ENCODE assay signal across 1 cellular context in the genomic region with DNA sequence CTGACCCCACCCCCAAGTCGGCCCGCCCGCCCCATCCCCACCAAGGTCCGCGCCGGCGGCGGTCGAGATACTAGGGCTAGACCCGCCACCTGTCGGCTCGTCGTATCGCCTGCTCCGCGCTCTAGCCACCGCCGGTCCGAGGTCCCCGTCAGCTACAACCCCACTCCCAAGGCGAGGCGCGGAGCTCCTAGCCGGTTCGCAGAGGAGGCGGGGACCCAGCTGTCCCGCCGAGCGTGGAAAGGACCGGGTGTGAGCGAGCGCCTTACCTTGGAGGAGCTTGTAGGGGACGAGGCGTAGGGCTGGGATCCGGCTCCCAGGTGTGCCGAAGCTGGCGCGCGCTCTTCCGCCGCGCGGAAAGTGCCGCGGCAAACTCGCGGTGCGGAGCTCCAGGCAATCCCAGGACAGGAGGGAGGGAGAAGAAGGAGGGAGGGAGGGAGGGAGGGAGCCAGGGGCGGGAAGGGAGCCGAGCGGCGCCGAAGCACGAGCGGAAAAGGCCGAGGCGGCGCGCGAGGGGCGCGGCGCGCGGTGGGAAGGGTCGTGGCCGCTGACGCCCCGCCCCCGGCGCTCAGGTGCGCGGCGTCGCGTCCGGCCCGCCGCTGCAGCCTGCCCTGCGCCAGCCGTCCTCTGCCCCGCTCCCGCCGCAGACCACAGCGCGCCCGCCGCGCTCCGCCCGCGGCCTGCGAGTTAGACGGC.
TF ChIP-seq lines count a peak whose summit lies in the region.

A gene with protein sequence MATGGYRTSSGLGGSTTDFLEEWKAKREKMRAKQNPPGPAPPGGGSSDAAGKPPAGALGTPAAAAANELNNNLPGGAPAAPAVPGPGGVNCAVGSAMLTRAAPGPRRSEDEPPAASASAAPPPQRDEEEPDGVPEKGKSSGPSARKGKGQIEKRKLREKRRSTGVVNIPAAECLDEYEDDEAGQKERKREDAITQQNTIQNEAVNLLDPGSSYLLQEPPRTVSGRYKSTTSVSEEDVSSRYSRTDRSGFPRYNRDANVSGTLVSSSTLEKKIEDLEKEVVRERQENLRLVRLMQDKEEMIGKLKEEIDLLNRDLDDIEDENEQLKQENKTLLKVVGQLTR (minus strand): TSS at position 359 of the 693 bp plus-strand sequence. CDS start 720 bp downstream, outside the sequence.

TF ChIP-seq in HepG2, 621 proteins besides CTCF, POLR2A, EP300 and RAD21 (continued from another document and continues in another):
- TF ChIP-seq ZNF709 (CRISPR knock-in tag; IDR thresholded peaks at IDR 0.05) (no peak), PCBP2 (optimal IDR thresholded peaks at IDR 0.05; ENCODE audit: low read depth, low read length, poor library complexity, severe bottlenecking) (no peak), U2AF1 (optimal IDR thresholded peaks at IDR 0.05; ENCODE audit: low read depth, low read length) (no peak), ZNF749 (CRISPR knock-in tag; IDR thresholded peaks at IDR 0.05; ENCODE audit: borderline replicate concordance) (no peak), CCDC6 (CRISPR knock-in tag; IDR thresholded peaks at IDR 0.05) (peak; percentile 56; the same call in 1 of the 2 replicates), MLLT10 (CRISPR knock-in tag; IDR thresholded peaks at IDR 0.05) (no peak), EED (CRISPR knock-in tag; IDR thresholded peaks at IDR 0.05) (no peak), ZNF773 (CRISPR knock-in tag; IDR thresholded peaks at IDR 0.05; ENCODE audit: borderline replicate concordance) (no peak), RARG (CRISPR knock-in tag; IDR thresholded peaks at IDR 0.05; ENCODE audit: low read depth) (no peak), IKZF1 (IDR thresholded peaks at IDR 0.05) (no peak), ZNF124 (CRISPR knock-in tag; IDR thresholded peaks at IDR 0.05) (no peak), HOXD1 (CRISPR knock-in tag; IDR thresholded peaks at IDR 0.05) (no peak), ZSCAN22 (CRISPR knock-in tag; IDR thresholded peaks at IDR 0.05) (no peak), ZNF121 (CRISPR knock-in tag; IDR thresholded peaks at IDR 0.05) (no peak), ARNTL (CRISPR knock-in tag; IDR thresholded peaks at IDR 0.05) (no peak), NFE2L2 (IDR thresholded peaks at IDR 0.05; ENCODE audit: low read length) (no peak), JUNB (CRISPR knock-in tag; IDR thresholded peaks at IDR 0.05; ENCODE audit: borderline replicate concordance) (no peak), SMC3 (IDR thresholded peaks at IDR 0.05; ENCODE audit: low read length) (no peak), ADNP (CRISPR knock-in tag; IDR thresholded peaks at IDR 0.05) (no peak; the same call in 1 of the 2 replicates)
- TF ChIP-seq, protein P1, sequence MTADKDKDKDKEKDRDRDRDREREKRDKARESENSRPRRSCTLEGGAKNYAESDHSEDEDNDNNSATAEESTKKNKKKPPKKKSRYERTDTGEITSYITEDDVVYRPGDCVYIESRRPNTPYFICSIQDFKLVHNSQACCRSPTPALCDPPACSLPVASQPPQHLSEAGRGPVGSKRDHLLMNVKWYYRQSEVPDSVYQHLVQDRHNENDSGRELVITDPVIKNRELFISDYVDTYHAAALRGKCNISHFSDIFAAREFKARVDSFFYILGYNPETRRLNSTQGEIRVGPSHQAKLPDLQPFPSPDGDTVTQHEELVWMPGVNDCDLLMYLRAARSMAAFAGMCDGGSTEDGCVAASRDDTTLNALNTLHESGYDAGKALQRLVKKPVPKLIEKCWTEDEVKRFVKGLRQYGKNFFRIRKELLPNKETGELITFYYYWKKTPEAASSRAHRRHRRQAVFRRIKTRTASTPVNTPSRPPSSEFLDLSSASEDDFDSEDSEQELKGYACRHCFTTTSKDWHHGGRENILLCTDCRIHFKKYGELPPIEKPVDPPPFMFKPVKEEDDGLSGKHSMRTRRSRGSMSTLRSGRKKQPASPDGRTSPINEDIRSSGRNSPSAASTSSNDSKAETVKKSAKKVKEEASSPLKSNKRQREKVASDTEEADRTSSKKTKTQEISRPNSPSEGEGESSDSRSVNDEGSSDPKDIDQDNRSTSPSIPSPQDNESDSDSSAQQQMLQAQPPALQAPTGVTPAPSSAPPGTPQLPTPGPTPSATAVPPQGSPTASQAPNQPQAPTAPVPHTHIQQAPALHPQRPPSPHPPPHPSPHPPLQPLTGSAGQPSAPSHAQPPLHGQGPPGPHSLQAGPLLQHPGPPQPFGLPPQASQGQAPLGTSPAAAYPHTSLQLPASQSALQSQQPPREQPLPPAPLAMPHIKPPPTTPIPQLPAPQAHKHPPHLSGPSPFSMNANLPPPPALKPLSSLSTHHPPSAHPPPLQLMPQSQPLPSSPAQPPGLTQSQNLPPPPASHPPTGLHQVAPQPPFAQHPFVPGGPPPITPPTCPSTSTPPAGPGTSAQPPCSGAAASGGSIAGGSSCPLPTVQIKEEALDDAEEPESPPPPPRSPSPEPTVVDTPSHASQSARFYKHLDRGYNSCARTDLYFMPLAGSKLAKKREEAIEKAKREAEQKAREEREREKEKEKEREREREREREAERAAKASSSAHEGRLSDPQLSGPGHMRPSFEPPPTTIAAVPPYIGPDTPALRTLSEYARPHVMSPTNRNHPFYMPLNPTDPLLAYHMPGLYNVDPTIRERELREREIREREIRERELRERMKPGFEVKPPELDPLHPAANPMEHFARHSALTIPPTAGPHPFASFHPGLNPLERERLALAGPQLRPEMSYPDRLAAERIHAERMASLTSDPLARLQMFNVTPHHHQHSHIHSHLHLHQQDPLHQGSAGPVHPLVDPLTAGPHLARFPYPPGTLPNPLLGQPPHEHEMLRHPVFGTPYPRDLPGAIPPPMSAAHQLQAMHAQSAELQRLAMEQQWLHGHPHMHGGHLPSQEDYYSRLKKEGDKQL (CRISPR knock-in tag; IDR thresholded peaks at IDR 0.05; ENCODE audit: low read depth) = no peak; the same call in 1 of the 2 replicates
- TF ChIP-seq, protein P2, sequence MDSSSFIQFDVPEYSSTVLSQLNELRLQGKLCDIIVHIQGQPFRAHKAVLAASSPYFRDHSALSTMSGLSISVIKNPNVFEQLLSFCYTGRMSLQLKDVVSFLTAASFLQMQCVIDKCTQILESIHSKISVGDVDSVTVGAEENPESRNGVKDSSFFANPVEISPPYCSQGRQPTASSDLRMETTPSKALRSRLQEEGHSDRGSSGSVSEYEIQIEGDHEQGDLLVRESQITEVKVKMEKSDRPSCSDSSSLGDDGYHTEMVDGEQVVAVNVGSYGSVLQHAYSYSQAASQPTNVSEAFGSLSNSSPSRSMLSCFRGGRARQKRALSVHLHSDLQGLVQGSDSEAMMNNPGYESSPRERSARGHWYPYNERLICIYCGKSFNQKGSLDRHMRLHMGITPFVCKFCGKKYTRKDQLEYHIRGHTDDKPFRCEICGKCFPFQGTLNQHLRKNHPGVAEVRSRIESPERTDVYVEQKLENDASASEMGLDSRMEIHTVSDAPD (CRISPR knock-in tag; IDR thresholded peaks at IDR 0.05) = no peak; the same call in 1 of the 2 replicates
- TF ChIP-seq, protein P3, sequence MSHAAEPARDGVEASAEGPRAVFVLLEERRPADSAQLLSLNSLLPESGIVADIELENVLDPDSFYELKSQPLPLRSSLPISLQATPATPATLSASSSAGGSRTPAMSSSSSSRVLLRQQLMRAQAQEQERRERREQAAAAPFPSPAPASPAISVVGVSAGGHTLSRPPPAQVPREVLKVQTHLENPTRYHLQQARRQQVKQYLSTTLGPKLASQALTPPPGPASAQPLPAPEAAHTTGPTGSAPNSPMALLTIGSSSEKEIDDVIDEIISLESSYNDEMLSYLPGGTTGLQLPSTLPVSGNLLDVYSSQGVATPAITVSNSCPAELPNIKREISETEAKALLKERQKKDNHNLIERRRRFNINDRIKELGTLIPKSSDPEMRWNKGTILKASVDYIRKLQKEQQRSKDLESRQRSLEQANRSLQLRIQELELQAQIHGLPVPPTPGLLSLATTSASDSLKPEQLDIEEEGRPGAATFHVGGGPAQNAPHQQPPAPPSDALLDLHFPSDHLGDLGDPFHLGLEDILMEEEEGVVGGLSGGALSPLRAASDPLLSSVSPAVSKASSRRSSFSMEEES (CRISPR knock-in tag; IDR thresholded peaks at IDR 0.05) = no peak
- TF ChIP-seq, protein P4, sequence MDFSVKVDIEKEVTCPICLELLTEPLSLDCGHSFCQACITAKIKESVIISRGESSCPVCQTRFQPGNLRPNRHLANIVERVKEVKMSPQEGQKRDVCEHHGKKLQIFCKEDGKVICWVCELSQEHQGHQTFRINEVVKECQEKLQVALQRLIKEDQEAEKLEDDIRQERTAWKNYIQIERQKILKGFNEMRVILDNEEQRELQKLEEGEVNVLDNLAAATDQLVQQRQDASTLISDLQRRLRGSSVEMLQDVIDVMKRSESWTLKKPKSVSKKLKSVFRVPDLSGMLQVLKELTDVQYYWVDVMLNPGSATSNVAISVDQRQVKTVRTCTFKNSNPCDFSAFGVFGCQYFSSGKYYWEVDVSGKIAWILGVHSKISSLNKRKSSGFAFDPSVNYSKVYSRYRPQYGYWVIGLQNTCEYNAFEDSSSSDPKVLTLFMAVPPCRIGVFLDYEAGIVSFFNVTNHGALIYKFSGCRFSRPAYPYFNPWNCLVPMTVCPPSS (IDR thresholded peaks at IDR 0.05) = no peak
- TF ChIP-seq, protein P5, sequence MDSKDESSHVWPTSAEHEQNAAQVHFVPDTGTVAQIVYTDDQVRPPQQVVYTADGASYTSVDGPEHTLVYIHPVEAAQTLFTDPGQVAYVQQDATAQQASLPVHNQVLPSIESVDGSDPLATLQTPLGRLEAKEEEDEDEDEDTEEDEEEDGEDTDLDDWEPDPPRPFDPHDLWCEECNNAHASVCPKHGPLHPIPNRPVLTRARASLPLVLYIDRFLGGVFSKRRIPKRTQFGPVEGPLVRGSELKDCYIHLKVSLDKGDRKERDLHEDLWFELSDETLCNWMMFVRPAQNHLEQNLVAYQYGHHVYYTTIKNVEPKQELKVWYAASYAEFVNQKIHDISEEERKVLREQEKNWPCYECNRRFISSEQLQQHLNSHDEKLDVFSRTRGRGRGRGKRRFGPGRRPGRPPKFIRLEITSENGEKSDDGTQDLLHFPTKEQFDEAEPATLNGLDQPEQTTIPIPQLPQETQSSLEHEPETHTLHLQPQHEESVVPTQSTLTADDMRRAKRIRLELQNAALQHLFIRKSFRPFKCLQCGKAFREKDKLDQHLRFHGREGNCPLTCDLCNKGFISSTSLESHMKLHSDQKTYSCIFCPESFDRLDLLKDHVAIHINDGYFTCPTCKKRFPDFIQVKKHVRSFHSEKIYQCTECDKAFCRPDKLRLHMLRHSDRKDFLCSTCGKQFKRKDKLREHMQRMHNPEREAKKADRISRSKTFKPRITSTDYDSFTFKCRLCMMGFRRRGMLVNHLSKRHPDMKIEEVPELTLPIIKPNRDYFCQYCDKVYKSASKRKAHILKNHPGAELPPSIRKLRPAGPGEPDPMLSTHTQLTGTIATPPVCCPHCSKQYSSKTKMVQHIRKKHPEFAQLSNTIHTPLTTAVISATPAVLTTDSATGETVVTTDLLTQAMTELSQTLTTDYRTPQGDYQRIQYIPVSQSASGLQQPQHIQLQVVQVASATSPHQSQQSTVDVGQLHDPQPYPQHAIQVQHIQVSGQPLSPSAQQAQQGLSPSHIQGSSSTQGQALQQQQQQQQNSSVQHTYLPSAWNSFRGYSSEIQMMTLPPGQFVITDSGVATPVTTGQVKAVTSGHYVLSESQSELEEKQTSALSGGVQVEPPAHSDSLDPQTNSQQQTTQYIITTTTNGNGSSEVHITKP (CRISPR knock-in tag; IDR thresholded peaks at IDR 0.05; ENCODE audit: low read depth) = no peak
- TF ChIP-seq, protein P6, sequence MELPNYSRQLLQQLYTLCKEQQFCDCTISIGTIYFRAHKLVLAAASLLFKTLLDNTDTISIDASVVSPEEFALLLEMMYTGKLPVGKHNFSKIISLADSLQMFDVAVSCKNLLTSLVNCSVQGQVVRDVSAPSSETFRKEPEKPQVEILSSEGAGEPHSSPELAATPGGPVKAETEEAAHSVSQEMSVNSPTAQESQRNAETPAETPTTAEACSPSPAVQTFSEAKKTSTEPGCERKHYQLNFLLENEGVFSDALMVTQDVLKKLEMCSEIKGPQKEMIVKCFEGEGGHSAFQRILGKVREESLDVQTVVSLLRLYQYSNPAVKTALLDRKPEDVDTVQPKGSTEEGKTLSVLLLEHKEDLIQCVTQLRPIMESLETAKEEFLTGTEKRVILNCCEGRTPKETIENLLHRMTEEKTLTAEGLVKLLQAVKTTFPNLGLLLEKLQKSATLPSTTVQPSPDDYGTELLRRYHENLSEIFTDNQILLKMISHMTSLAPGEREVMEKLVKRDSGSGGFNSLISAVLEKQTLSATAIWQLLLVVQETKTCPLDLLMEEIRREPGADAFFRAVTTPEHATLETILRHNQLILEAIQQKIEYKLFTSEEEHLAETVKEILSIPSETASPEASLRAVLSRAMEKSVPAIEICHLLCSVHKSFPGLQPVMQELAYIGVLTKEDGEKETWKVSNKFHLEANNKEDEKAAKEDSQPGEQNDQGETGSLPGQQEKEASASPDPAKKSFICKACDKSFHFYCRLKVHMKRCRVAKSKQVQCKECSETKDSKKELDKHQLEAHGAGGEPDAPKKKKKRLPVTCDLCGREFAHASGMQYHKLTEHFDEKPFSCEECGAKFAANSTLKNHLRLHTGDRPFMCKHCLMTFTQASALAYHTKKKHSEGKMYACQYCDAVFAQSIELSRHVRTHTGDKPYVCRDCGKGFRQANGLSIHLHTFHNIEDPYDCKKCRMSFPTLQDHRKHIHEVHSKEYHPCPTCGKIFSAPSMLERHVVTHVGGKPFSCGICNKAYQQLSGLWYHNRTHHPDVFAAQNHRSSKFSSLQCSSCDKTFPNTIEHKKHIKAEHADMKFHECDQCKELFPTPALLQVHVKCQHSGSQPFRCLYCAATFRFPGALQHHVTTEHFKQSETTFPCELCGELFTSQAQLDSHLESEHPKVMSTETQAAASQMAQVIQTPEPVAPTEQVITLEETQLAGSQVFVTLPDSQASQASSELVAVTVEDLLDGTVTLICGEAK (IDR thresholded peaks at IDR 0.05) = no peak
- TF ChIP-seq, protein P6 (CRISPR knock-in tag; IDR thresholded peaks at IDR 0.05) = no peak
- TF ChIP-seq, protein P7, sequence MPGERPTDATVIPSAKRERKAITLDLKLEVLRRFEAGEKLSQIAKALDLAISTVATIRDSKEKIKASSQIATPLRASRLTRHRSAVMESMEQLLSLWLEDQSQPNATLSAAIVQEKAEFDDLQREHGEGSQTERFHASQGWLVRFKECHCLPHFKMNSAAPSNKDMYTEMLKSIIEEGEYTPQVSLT (CRISPR knock-in tag; IDR thresholded peaks at IDR 0.05; ENCODE audit: borderline replicate concordance, low read depth) = no peak
